ENCODE assay signal across 7 cellular contexts in the genomic region with DNA sequence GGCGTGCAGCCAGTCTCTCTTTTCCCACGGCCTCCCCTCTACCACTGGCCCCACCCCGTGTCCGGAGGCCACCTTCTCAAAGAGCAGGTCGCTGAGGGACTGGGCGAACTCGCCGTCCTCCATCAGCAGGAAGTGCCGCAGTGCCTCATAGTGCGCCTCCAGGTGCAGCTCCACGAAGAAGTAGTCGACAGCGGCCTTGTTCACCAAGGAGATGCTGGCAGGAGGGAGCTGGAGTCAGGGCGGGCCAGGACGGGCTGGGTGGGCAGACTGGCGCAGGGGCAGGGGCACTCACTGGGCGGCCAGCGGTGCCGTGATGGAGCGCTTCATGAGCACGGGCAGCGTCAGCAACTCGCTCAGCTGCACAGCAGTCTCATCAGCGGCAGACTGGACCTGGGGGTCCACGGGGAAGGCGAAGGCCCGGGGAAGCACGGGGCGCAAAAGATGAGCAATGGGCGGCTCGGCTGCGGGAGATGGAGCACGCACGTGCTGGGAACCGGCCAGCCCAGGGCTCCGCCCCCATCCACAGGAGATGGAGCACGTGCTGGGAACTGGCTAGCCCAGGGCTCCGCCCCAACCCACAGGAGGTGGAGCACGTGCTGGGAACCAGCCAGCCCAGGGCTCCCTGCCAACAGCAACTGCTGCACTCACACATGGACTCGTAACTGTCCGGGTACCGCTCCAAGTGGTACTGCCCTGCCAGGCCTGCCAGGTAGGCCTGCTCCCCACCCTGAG. TPM values are rescaled to one million over a fixed set of nuclear protein-coding genes. Genes with fewer than 3 reads are reported as not detected.
DNase-seq lines count a peak whose midpoint lies in the region; ATAC-seq and TF ChIP-seq lines count a peak whose summit lies in the region.

No MANE protein-coding gene starts in this region.

- no peak overlapping the region for H3K9ac ChIP-seq in PC-3 (ENCODE audit: low read length)

- intact Hi-C loops in PC-3 (cut with micrococcal nuclease) = no loop called here
- intact Hi-C loops in psoas muscle (cut with DNase I) = no loop called here

- H3K27me3 ChIP-seq in PC-3 (ENCODE audit: low read length) (no peaks in the 10 kb centered on the region), psoas muscle (ENCODE audit: insufficient read depth in 3 of 3, low read length in 2 of 3) (no peaks in the 10 kb centered on the region)

- ATAC-seq in PC-3 = peak; percentile 51
- peak; percentile 61 to 81 (median 65) for ATAC-seq in psoas muscle

- TF ChIP-seq CTCF in PC-3 (conservative IDR thresholded peaks at IDR 0.05; ENCODE audit: low read depth, low read length) = no peak
- no peak for TF ChIP-seq CTCF in psoas muscle (IDR thresholded peaks at IDR 0.05)

- H3K79me2 ChIP-seq in PC-3 (ENCODE audit: low read length) = no peaks in the 10 kb centered on the region

- H3F3A ChIP-seq in PC-3 (ENCODE audit: low read length, unreplicated experiment) = no peaks in the 10 kb centered on the region

- H3K4me1 ChIP-seq in PC-3 (ENCODE audit: insufficient read depth, low read length) (no peaks in the 10 kb centered on the region), psoas muscle (no peaks in the 10 kb centered on the region)

- no peaks in the 10 kb centered on the region for H4K20me1 ChIP-seq in PC-3 (ENCODE audit: low read length)

- H3K36me3 ChIP-seq in PC-3 (ENCODE audit: low read depth, low read length) (peaks cover 5% of the 10 kb centered on the region; the same call in 1 of the 2 replicates), psoas muscle (ENCODE audit: insufficient read depth in 1 of 2, low read depth in 1 of 2) (peaks cover 21 to 92% of the 10 kb centered on the region in 2 donors)

- no peaks in the 10 kb centered on the region for H3K9me2 ChIP-seq in PC-3 (replicated peaks; ENCODE audit: low read length)

- H3K4me2 ChIP-seq in PC-3 (ENCODE audit: low read length) = no peak overlapping the region

- WGBS in psoas muscle, 3 donors = 70 to 77% (median 73%) methylated on average over 40 to 42 of the region's 42 CpGs

- H3K4me3 ChIP-seq in PC-3 (ENCODE audit: low read length) = no peak overlapping the region
- H3K4me3 ChIP-seq in psoas muscle = no peak overlapping the region

- H3K27ac ChIP-seq in PC-3 (ENCODE audit: low read length) = no peak overlapping the region
- no peak overlapping the region for H3K27ac ChIP-seq in psoas muscle

- no TSS peak for BruUV-seq in PC-3 (replicated peaks; lab: Mats Ljungman, UMichigan)

- DNase-seq in HK-2 (ENCODE audit: unreplicated experiment) (peak; percentile 51), PC-3 (peak; percentile 51), fibroblast of peridontal ligament (ENCODE audit: extremely low read depth) (peak; percentile 44), psoas muscle (peak; percentile 84 to 94), NCI-H187 treated with DMSO at 0.1 percent for 48 hours (lab: John Stamatoyannopoulos, UW) (no peak)
- DNase-seq in stimulated activated CD8-positive, alpha-beta memory T cell treated with anti-CD3 and anti-CD28 coated beads, Interleukin-4, amount 100 ng/mL, for 48 hours = no peak
- DNase-seq in activated CD4-positive, alpha-beta T cell treated with anti-CD3 and anti-CD28 coated beads for 4 hours = no peak

- no peak overlapping the region for H2AFZ ChIP-seq in PC-3 (ENCODE audit: low read length)

- no peaks in the 10 kb centered on the region for H3K9me3 ChIP-seq in PC-3 (ENCODE audit: low read length)
- H3K9me3 ChIP-seq in psoas muscle = no peaks in the 10 kb centered on the region

- POLR2A ChIA-PET in PC-3 (lab: Charles Lee; ENCODE audit: unreplicated experiment) = no interaction called here

- CTCF ChIA-PET in PC-3 (lab: Charles Lee) = no interaction called here

RNA-seq across cellular contexts. Expression of gene SELENOO, which starts 18.4 kb away (rescaled TPM):
- 32.8 and 37.4 TPM in 2 replicates for total RNA-seq in PC-3 (2014; rRNA removed)
- 10 to 100 TPM in 3 of 4 donors, 1 to 10 TPM in 1; 10.0 to 26.6 (median 15.9) TPM for total RNA-seq in psoas muscle
- 10 to 100 TPM; 18.0 to 22.3 (median 20.6) TPM for polyA plus RNA-seq in psoas muscle

RNA-seq across cellular contexts. Expression of gene TUBGCP6, which starts 25.7 kb away (rescaled TPM):
- 32.1 and 39.5 TPM in 2 replicates for total RNA-seq in PC-3 (2014; rRNA removed)
- total RNA-seq in psoas muscle = 10 to 100 TPM; 18.0 to 21.8 (median 19.0) TPM
- 10 to 100 TPM in 2 of 3 donors, 1 to 10 TPM in 1; 9.5 to 11.2 (median 10.6) TPM for polyA plus RNA-seq in psoas muscle

RNA-seq across cellular contexts. Expression of gene HDAC10, which starts 31.9 kb away (rescaled TPM):
- total RNA-seq in PC-3 (2014; rRNA removed) = 25.8 and 34.5 TPM in 2 replicates
- 10 to 100 TPM; 13.5 to 19.4 (median 15.3) TPM for total RNA-seq in psoas muscle
- 1 to 10 TPM; 4.3 to 5.3 (median 5.1) TPM for polyA plus RNA-seq in psoas muscle

RNA-seq across cellular contexts. Expression of gene TRABD, which starts 33.4 kb away (rescaled TPM):
- total RNA-seq in PC-3 (2014; rRNA removed) (53.4 and 59.8 TPM in 2 replicates), psoas muscle (10 to 100 TPM; 19.9 to 29.5 (median 24.0) TPM)
- 10 to 100 TPM; 30.6 to 52.1 (median 46.8) TPM for polyA plus RNA-seq in psoas muscle

RNA-seq across cellular contexts. Expression of gene MAPK12, which starts 42.3 kb away (rescaled TPM):
- 22.4 and 22.5 TPM in 2 replicates for total RNA-seq in PC-3 (2014; rRNA removed)
- 100 to 1,000 TPM; 107 to 178 (median 145) TPM for total RNA-seq in psoas muscle
- 100 to 1,000 TPM in 2 of 3 donors, 10 to 100 TPM in 1; 57.4 to 148 (median 131) TPM for polyA plus RNA-seq in psoas muscle

Comparison
In these comparisons a context has a peak if more than half of its experiments do, and no peak if none do; other contexts are left out.
1. DNase-seq: peak in HK-2 (single experiment), PC-3 (single experiment), fibroblast of peridontal ligament (single experiment) and psoas muscle (2 of 2); none in stimulated activated CD8-positive, alpha-beta memory T cell treated with anti-CD3 and anti-CD28 coated beads, Interleukin-4, amount 100 ng/mL, for 48 hours (single experiment), NCI-H187 treated with DMSO at 0.1 percent for 48 hours (single experiment) and activated CD4-positive, alpha-beta T cell treated with anti-CD3 and anti-CD28 coated beads for 4 hours (0 of 2).